In the genomic region with DNA sequence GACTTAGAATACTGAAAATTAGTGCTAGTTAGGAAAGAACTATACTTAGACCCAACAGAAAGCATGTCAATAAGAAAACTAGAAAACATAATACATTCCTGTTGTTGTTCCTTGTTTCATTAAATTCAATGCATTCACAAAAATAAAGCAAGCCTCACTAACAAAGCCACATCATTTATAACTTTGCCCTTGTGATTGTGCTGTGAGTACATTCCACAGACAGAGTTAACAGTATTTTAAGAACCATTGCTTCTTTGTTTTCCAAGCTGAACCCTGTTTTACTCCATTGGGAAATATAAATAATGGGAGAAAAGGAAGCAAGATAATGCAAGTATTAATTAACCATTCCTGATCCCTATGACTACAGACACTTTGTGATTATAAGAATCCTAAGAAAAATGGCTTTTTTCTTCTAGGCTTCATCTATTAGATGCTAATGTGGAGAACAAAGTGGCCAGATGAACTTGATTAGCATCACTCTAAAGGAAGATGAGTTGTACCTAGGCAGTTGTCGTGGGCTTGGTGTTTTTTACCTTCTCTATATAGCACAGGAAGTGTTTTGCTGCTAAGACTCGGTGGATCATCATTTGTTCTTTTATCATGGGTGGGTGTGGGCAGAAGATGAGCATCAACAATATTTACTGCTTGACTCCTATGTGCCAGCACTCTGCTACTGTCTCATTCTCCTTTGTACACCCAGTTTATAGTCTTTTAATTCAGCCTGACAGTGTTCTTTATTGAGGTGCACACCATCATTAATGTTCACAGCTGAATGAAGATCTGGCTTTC, we compare ENCODE assay signal across 18 cellular contexts. TPM values are rescaled to one million over a fixed set of nuclear protein-coding genes. Genes with fewer than 3 reads are reported as not detected.
DNase-seq lines count a peak whose midpoint lies in the region; FAIRE-seq and TF ChIP-seq lines count a peak whose summit lies in the region.
"Had no signal": no experiment of that assay in that cellular context is flagged by ENCODE, and none has a peak within 500 bp of the region (broad histone marks: within the 10 kb centered on the region; RNA-seq: fewer than 3 reads in every experiment).

No MANE protein-coding gene starts in this region.

- H3K36me3 Mint-ChIP-seq in CD4-positive, alpha-beta memory T cell = no peaks in the 10 kb centered on the region

- H3K4me3 Mint-ChIP-seq in CD4-positive, alpha-beta memory T cell = no peak overlapping the region

- peak in 4 of 5 donors; percentile 12 to 30 (median 20) for DNase-seq in CD4-positive, alpha-beta memory T cell
- no peak for DNase-seq in GM12891 (ENCODE audit: insufficient read length, low spot score)
- DNase-seq in epidermal melanocyte (ENCODE audit: insufficient read length, low spot score) = peak; percentile 27
- DNase-seq in NCI-H526 (lab: John Stamatoyannopoulos, UW) = no peak
- DNase-seq in activated gamma-delta T cell (lab: John Stamatoyannopoulos, UW) = no peak
- no peak for DNase-seq in NCI-H1436 treated with DMSO at 0.1 percent for 48 hours (lab: John Stamatoyannopoulos, UW)
- DNase-seq: ACHN, DND-41, GF-D8, IMR-90, Karpas-422, MG63, NCI-H1105, NCI-H1694 treated with DMSO at 0.1 percent for 48 hours, NCI-H69 had no signal

- H3K27ac Mint-ChIP-seq in CD4-positive, alpha-beta memory T cell = peak overlapping the region in 6 of 7 donors; percentile 2 to 65 (median 23)

- TF ChIP-seq POLR2A in GM12891 (IDR thresholded peaks at IDR 0.05; ENCODE audit: low read depth, low read length) = no peak

- FAIRE-seq in GM12891 (lab: Jason Lieb, UNC) = peak; percentile 51

- H3K36me3 ChIP-seq in CD4-positive, alpha-beta memory T cell (ENCODE audit: insufficient read depth, low read length) = no peaks in the 10 kb centered on the region
- H3K36me3 ChIP-seq in neutrophil = no peaks in the 10 kb centered on the region
- H3K36me3 ChIP-seq: HAP-1, MG63 had no signal

- peaks cover 26% of the 10 kb centered on the region for H3K4me1 ChIP-seq in CD4-positive, alpha-beta memory T cell (ENCODE audit: insufficient read depth, low read length)
- H3K4me1 ChIP-seq in neutrophil (ENCODE audit: control insufficient read depth in 1 of 2, insufficient read depth in 1 of 2, low read depth in 1 of 2, low read length in 1 of 2) = peaks cover 25% of the 10 kb centered on the region in 2 experiments

- H3K9me3 Mint-ChIP-seq in CD4-positive, alpha-beta memory T cell = no peaks in the 10 kb centered on the region

- CTCF ChIA-PET in CD4-positive, alpha-beta memory T cell (lab: Charles Lee; ENCODE audit: partially characterized antibody) = no interaction called here

- H3K4me3 ChIP-seq in CD4-positive, alpha-beta memory T cell (ENCODE audit: low read length in 2 of 2) = no peak overlapping the region
- H3K4me3 ChIP-seq in neutrophil (ENCODE audit: low read depth in 1 of 2, low read length in 1 of 2) = no peak overlapping the region
- H3K4me3 ChIP-seq: HAP-1, MG63 had no signal

- H3K27ac ChIP-seq in CD4-positive, alpha-beta memory T cell (ENCODE audit: low read depth, low read length) = no peak overlapping the region
- peak overlapping the region; percentile 63 for H3K27ac ChIP-seq in neutrophil
- H3K27ac ChIP-seq: RWPE1 had no signal

- H3K27me3 Mint-ChIP-seq in CD4-positive, alpha-beta memory T cell = no peaks in the 10 kb centered on the region

- H3K27me3 ChIP-seq in CD4-positive, alpha-beta memory T cell (ENCODE audit: insufficient read depth, low read length) = no peaks in the 10 kb centered on the region
- H3K27me3 ChIP-seq in neutrophil = no peaks in the 10 kb centered on the region
- H3K27me3 ChIP-seq: MG63 had no signal

- peaks cover 17 to 23% (median 19%) of the 10 kb centered on the region in 4 donors for H3K4me1 Mint-ChIP-seq in CD4-positive, alpha-beta memory T cell

- TF ChIP-seq CTCF in neutrophil (IDR thresholded peaks at IDR 0.05) = no peak

- no peaks in the 10 kb centered on the region for H3K9me3 ChIP-seq in CD4-positive, alpha-beta memory T cell (ENCODE audit: control insufficient read depth in 1 of 2, low read length in 2 of 2)
- no peaks in the 10 kb centered on the region for H3K9me3 ChIP-seq in neutrophil
- H3K9me3 ChIP-seq: HAP-1, MG63 had no signal

- POLR2A ChIA-PET in CD4-positive, alpha-beta memory T cell (lab: Charles Lee; ENCODE audit: partially characterized antibody) = interaction anchor here (0.8 to 1.0 kb wide), 2 partner anchors 34 to 69 kb away, joined by 3 read pairs; partner anchors contain the start of gene ZNRF2

- intact Hi-C loops in CD4-positive, alpha-beta memory T cell (cut with micrococcal nuclease) = no loop called here

TF ChIP-seq in GM12891, 5 proteins besides CTCF, POLR2A, EP300 and RAD21:
- no peak for TF ChIP-seq PAX5 (IDR thresholded peaks at IDR 0.05; ENCODE audit: insufficient read depth, low read length, severe bottlenecking)
- no peak for TF ChIP-seq POLR2AphosphoS5 (IDR thresholded peaks at IDR 0.05; ENCODE audit: low read depth, low read length)
- no peak for TF ChIP-seq TAF1 (IDR thresholded peaks at IDR 0.05; ENCODE audit: low read depth, low read length)
- TF ChIP-seq SPI1 (IDR thresholded peaks at IDR 0.05; ENCODE audit: low read depth, low read length) = no peak
- no peak for TF ChIP-seq POU2F2 (IDR thresholded peaks at IDR 0.05; ENCODE audit: low read depth, low read length)

RNA-seq across cellular contexts. Expression of gene ZNRF2, which starts 34.2 kb away (rescaled TPM):
- 10 to 100 TPM; 37.3 to 39.4 TPM for total RNA-seq in CD4-positive, alpha-beta memory T cell
- polyA plus RNA-seq in CD4-positive, alpha-beta memory T cell = 1 to 10 TPM in 1 of 2 donors, under 1 TPM in 1; 0.59 to 3.5 TPM
- 3.8 TPM for polyA plus RNA-seq in GM12891 (2012; ENCODE audit: low read depth, missing spikeins)

Comparison
In these comparisons a context has a peak if more than half of its experiments do, and no peak if none do; other contexts are left out.
1. DNase-seq: peak in CD4-positive, alpha-beta memory T cell (4 of 5) and epidermal melanocyte (single experiment); none in GM12891 (single experiment), NCI-H526 (0 of 2), activated gamma-delta T cell (single experiment) and NCI-H1436 treated with DMSO at 0.1 percent for 48 hours (single experiment).